ENCODE assay signal across 17 cellular contexts in genomic region chr1:34696230-34696629, GRCh38. TPM values are rescaled to one million over a fixed set of nuclear protein-coding genes. Genes with fewer than 3 reads are reported as not detected.
A peak's percentile ranks its signal among the peaks of the same experiment; 100 is the strongest.
DNase-seq lines count a peak whose midpoint lies in the region; ATAC-seq and TF ChIP-seq lines count a peak whose summit lies in the region.
"Had no signal": no experiment of that assay in that cellular context is flagged by ENCODE, and none has a peak within 500 bp of the region (broad histone marks: within the 10 kb centered on the region; RNA-seq: fewer than 3 reads in every experiment).

No MANE protein-coding gene starts in this region.

- no peaks in the 10 kb centered on the region for H3K4me1 Mint-ChIP-seq in osteocyte (ENCODE audit: unreplicated experiment)
- H3K4me1 Mint-ChIP-seq in naive thymus-derived CD8-positive, alpha-beta T cell: peaks cover 0 to 2% (median 0%) of the 10 kb centered on the region in 4 donors

- H3K27ac Mint-ChIP-seq in osteocyte (ENCODE audit: unreplicated experiment): no peak overlapping the region
- no peak overlapping the region for H3K27ac Mint-ChIP-seq in naive thymus-derived CD8-positive, alpha-beta T cell
- H3K27ac Mint-ChIP-seq: stimulated activated naive CD8-positive, alpha-beta T cell treated with anti-CD3 and anti-CD28 coated beads, Interleukin-15, Interleukin-2, amounts not matched to agents 100 ng/mL and 50 ng/mL, for 24 hours had no signal

- POLR2A ChIA-PET in naive thymus-derived CD8-positive, alpha-beta T cell (lab: Charles Lee): no interaction called here

- H3K36me3 Mint-ChIP-seq in osteocyte (ENCODE audit: unreplicated experiment): no peaks in the 10 kb centered on the region
- no peaks in the 10 kb centered on the region for H3K36me3 Mint-ChIP-seq in naive thymus-derived CD8-positive, alpha-beta T cell

- peaks cover 13% of the 10 kb centered on the region for H3K9me3 Mint-ChIP-seq in osteocyte (ENCODE audit: unreplicated experiment)
- H3K9me3 Mint-ChIP-seq in naive thymus-derived CD8-positive, alpha-beta T cell: peaks cover 0 to 2% (median 0%) of the 10 kb centered on the region in 9 donors
- H3K9me3 Mint-ChIP-seq: stimulated activated naive CD8-positive, alpha-beta T cell treated with anti-CD3 and anti-CD28 coated beads, Interleukin-15, Interleukin-2, amounts not matched to agents 100 ng/mL and 50 ng/mL, for 24 hours had no signal

- no peaks in the 10 kb centered on the region for H3K9me3 ChIP-seq in mammary epithelial cell (replicated peaks; ENCODE audit: insufficient read depth, low read length)

- no peak overlapping the region for H3K27ac ChIP-seq in mammary epithelial cell (ENCODE audit: insufficient read depth, low read depth, low read length)
- H3K27ac ChIP-seq: KMS-11 had no signal

- in situ Hi-C loops in mammary epithelial cell (cut with MboI; ENCODE audit: low sequenced_read_pairs in 2 of 2): no loop called here

- no peak overlapping the region for H3K4me3 ChIP-seq in mammary epithelial cell (replicated peaks in 1 of 3; ENCODE audit: insufficient read depth in 1 of 3, low read depth in 2 of 3, low read length in 3 of 3)

- peak; percentile 51 for DNase-seq in DMS53 (lab: John Stamatoyannopoulos, UW)
- no peak for DNase-seq in DMS53 treated with DMSO at 0.1 percent for 48 hours (lab: John Stamatoyannopoulos, UW; ENCODE audit: unreplicated experiment)
- DNase-seq in HT1080 (ENCODE audit: low read depth): peak; percentile 51
- DNase-seq in mammary epithelial cell: peak; percentile 62
- peak; percentile 71 for DNase-seq in osteocyte (ENCODE audit: extremely low spot score, unreplicated experiment)
- no peak for DNase-seq in activated effector memory CD4-positive, alpha-beta T cell treated with Interleukin-2 at 50 U/mL for 16 hours
- no peak for DNase-seq in HuH-7.5 (ENCODE audit: low spot score)
- no peak for DNase-seq in naive thymus-derived CD8-positive, alpha-beta T cell
- DNase-seq: activated gamma-delta T cell treated with Interleukin-2 at 50 U/mL for 16 hours, foreskin melanocyte, NCI-H1694 treated with DMSO at 0.1 percent for 48 hours, NCI-H526, small intestine had no signal

- BruUV-seq in mammary epithelial cell (replicated peaks; lab: Mats Ljungman, UMichigan): no TSS peak

- peak; percentile 24 to 33 for TF ChIP-seq CTCF in mammary epithelial cell (conservative IDR thresholded peaks at IDR 0.05 in 1 of 2, IDR thresholded peaks at IDR 0.05 in 1 of 2; ENCODE audit: extremely low read depth in 1 of 2, insufficient read depth in 1 of 2, low read depth in 1 of 2, low read length in 2 of 2)
- no peak for TF ChIP-seq CTCF in osteocyte (IDR thresholded peaks at IDR 0.05)

- intact Hi-C loops in mammary epithelial cell (cut with micrococcal nuclease): no loop called here

- no peak overlapping the region for H3K4me3 Mint-ChIP-seq in osteocyte (ENCODE audit: unreplicated experiment)
- no peak overlapping the region for H3K4me3 Mint-ChIP-seq in naive thymus-derived CD8-positive, alpha-beta T cell
- H3K4me3 Mint-ChIP-seq: stimulated activated naive CD8-positive, alpha-beta T cell treated with anti-CD3 and anti-CD28 coated beads, Interleukin-15, Interleukin-2, amounts not matched to agents 100 ng/mL and 50 ng/mL, for 24 hours had no signal

- H3K4me2 ChIP-seq in mammary epithelial cell (ENCODE audit: insufficient read depth, low read depth, low read length): no peak overlapping the region
- H3K4me2 ChIP-seq: KMS-11 had no signal

- no peaks in the 10 kb centered on the region for H3K27me3 Mint-ChIP-seq in osteocyte (ENCODE audit: unreplicated experiment)
- peaks cover 6 to 36% (median 18%) of the 10 kb centered on the region in 5 donors for H3K27me3 Mint-ChIP-seq in naive thymus-derived CD8-positive, alpha-beta T cell

- peaks cover 2% of the 10 kb centered on the region for H3K27me3 ChIP-seq in mammary epithelial cell (ENCODE audit: insufficient read depth, low read length)

- H3K79me2 ChIP-seq in mammary epithelial cell (ENCODE audit: insufficient read depth, low read length): no peaks in the 10 kb centered on the region

- no peaks in the 10 kb centered on the region for H4K20me1 ChIP-seq in mammary epithelial cell (ENCODE audit: insufficient read depth, low read length)

- H3K36me3 ChIP-seq in mammary epithelial cell (ENCODE audit: insufficient read depth, low read length): no peaks in the 10 kb centered on the region

- WGBS in mammary epithelial cell (ENCODE audit: low coverage, missing lambda C conversion rate): 50% methylated on average over 2 of the region's 2 CpGs

- peaks cover 4% of the 10 kb centered on the region for H3K4me1 ChIP-seq in mammary epithelial cell (ENCODE audit: insufficient read depth, low read length)

- no peak overlapping the region for H3K9ac ChIP-seq in mammary epithelial cell (ENCODE audit: insufficient read depth, low read length)
- H3K9ac ChIP-seq: KMS-11 had no signal

- dilution Hi-C loops in mammary epithelial cell (cut with HindIII; ENCODE audit: low sequenced_read_pairs): no loop called here

- no peak for ATAC-seq in naive thymus-derived CD8-positive, alpha-beta T cell
- ATAC-seq: Right ventricle myocardium inferior had no signal

- no peak overlapping the region for H2AFZ ChIP-seq in mammary epithelial cell (ENCODE audit: low read depth, low read length)

- CTCF ChIA-PET in mammary epithelial cell (lab: Charles Lee; ENCODE audit: low non-redundant PET): no interaction called here

RNA-seq across cellular contexts. Expression of gene GJB5, which starts 58.6 kb away (rescaled TPM):
- not detected in 2 replicates for total RNA-seq in HT1080 (2014; rRNA removed; shearing (Covaris generic))
- 0.07 TPM in 1 of 2 replicates, not detected in the other for polyA plus RNA-seq in HT1080 (2015; cell fraction: cytosol; rRNA removed)
- polyA plus RNA-seq in HT1080 (2015; cell fraction: nucleus; rRNA removed): 0.09 TPM in 1 of 2 replicates, not detected in the other
- total RNA-seq in mammary epithelial cell (10 to 100 TPM; 28.2 to 95.5 TPM), osteocyte (not detected in 2 replicates)
- 268 TPM for polyA plus RNA-seq in mammary epithelial cell
- polyA minus RNA-seq in mammary epithelial cell: 166 TPM
- total RNA-seq in naive thymus-derived CD8-positive, alpha-beta T cell: not detected
- polyA plus RNA-seq in naive thymus-derived CD8-positive, alpha-beta T cell: not detected
- total RNA-seq: omental fat pad, Right ventricle myocardium inferior had no signal
- polyA plus RNA-seq: small intestine had no signal

Comparison
In these comparisons a context has a peak if more than half of its experiments do, and no peak if none do; other contexts are left out.
1. DNase-seq: peak in DMS53 (single experiment), HT1080 (single experiment), mammary epithelial cell (single experiment) and osteocyte (single experiment); none in DMS53 treated with DMSO at 0.1 percent for 48 hours (single experiment), activated effector memory CD4-positive, alpha-beta T cell treated with Interleukin-2 at 50 U/mL for 16 hours (single experiment), HuH-7.5 (single experiment) and naive thymus-derived CD8-positive, alpha-beta T cell (0 of 10).
2. RNA of gene GJB5, which starts 58.6 kb away (total RNA-seq): 28.2 to 95.5 TPM in mammary epithelial cell; not detected in HT1080, not detected in osteocyte and not detected in naive thymus-derived CD8-positive, alpha-beta T cell; every median in the first group is over 10 times any median in the second.